8 cellular contexts compared by ENCODE assay signal in the genomic region with DNA sequence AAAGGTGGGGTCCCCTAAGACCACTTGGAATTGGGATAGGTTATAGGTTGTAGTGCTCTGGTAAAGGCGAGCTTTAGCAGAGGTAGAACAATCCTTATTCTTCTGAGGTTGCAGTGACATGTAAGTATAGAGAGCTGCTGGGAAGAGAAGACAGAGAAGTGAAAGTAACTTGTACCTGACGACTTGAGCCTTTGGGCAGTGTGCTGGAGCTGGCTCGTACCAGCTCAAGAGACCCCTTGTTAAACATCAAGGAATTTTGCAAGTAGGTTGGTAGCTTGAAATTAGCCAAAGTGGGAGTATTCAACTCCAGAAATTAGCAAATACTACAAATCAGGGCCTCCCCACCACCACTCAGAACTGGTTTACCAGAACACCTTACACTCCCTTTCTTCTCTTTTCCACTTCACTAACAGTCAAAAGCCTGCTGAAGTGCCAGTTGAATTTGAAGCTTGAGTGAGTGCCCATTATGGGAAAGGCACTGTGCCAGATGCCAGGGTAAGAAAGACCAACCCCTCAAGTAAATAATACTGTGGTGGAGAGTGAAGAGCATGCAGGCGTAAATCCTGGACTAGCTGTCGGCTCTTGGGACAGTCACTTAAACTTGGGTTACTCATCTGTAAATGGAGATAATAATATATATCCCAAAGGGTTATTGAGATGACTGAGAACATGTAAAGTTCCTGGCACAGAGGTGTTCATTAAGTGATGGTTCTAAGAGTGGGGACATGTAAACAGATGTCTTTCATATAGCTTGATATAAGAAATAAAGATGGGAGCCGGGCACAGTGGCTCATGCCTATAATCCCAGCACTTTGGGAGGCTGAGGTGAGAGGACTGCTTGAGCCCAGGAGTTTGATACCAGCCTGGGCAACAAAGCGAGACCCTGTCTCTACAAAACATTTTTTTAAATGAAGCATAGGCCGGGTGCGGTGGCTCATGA. TPM values are rescaled to one million over a fixed set of nuclear protein-coding genes. Genes with fewer than 3 reads are reported as not detected.
DNase-seq lines count a peak whose midpoint lies in the region; ATAC-seq and TF ChIP-seq lines count a peak whose summit lies in the region.

No MANE protein-coding gene starts in this region.

- DNase-seq in DMS79 (lab: John Stamatoyannopoulos, UW): peak; percentile 99
- peak; percentile 93 for DNase-seq in NCI-H128 (lab: John Stamatoyannopoulos, UW; ENCODE audit: unreplicated experiment)
- no peak for DNase-seq in activated T-helper 2 cell treated with anti-CD3 and anti-CD28 coated beads, Interferon-gamma antibody, Interleukin-2, Interleukin-4, amounts not matched to agents 10 μg/mL and 5 μg/mL and 100 μg/mL, durations not matched to agents 14 hours and 24 hours and 36 hours (ENCODE audit: low spot score)
- DNase-seq in natural killer cell: no peak
- DNase-seq in lower leg skin (ENCODE audit: low spot score in 2 of 2): no peak
- DNase-seq in WTC11 (ENCODE audit: low spot score): no peak

- intact Hi-C loops in activated T-helper 2 cell treated with anti-CD3 and anti-CD28 coated beads, Interferon-gamma antibody, Interleukin-2, Interleukin-4, amounts not matched to agents 10 μg/mL and 5 μg/mL and 100 μg/mL, durations not matched to agents 14 hours and 24 hours and 36 hours (cut with micrococcal nuclease): no loop called here
- intact Hi-C loops in natural killer cell (cut with micrococcal nuclease) (no loop called here), lower leg skin (cut with DNase I; ENCODE audit: low total_unique reads) (no loop called here)

- H3K27me3 Mint-ChIP-seq in activated T-helper 2 cell treated with anti-CD3 and anti-CD28 coated beads, Interferon-gamma antibody, Interleukin-2, Interleukin-4, amounts not matched to agents 10 μg/mL and 5 μg/mL and 100 μg/mL, durations not matched to agents 14 hours and 24 hours and 36 hours (ENCODE audit: low read depth): peaks cover 2% of the 10 kb centered on the region
- H3K27me3 Mint-ChIP-seq in natural killer cell (ENCODE audit: low read depth in 2 of 2) (peaks cover 0 to 8% of the 10 kb centered on the region in 2 donors), WTC11 (ENCODE audit: low read depth) (no peaks in the 10 kb centered on the region; the same call in 1 of the 2 replicates)

- H3K9me3 Mint-ChIP-seq in activated T-helper 2 cell treated with anti-CD3 and anti-CD28 coated beads, Interferon-gamma antibody, Interleukin-2, Interleukin-4, amounts not matched to agents 10 μg/mL and 5 μg/mL and 100 μg/mL, durations not matched to agents 14 hours and 24 hours and 36 hours: no peaks in the 10 kb centered on the region
- H3K9me3 Mint-ChIP-seq in natural killer cell (no peaks in the 10 kb centered on the region), WTC11 (peaks cover 5% of the 10 kb centered on the region)

- H3K36me3 Mint-ChIP-seq in activated T-helper 2 cell treated with anti-CD3 and anti-CD28 coated beads, Interferon-gamma antibody, Interleukin-2, Interleukin-4, amounts not matched to agents 10 μg/mL and 5 μg/mL and 100 μg/mL, durations not matched to agents 14 hours and 24 hours and 36 hours (ENCODE audit: low read depth): no peaks in the 10 kb centered on the region
- no peaks in the 10 kb centered on the region for H3K36me3 Mint-ChIP-seq in natural killer cell
- H3K36me3 Mint-ChIP-seq in WTC11: no peaks in the 10 kb centered on the region

- no peak overlapping the region for H3K4me3 ChIP-seq in lower leg skin (ENCODE audit: low read depth, poor library complexity, severe bottlenecking)

- peak overlapping the region; percentile 49 for H3K4me3 Mint-ChIP-seq in activated T-helper 2 cell treated with anti-CD3 and anti-CD28 coated beads, Interferon-gamma antibody, Interleukin-2, Interleukin-4, amounts not matched to agents 10 μg/mL and 5 μg/mL and 100 μg/mL, durations not matched to agents 14 hours and 24 hours and 36 hours (ENCODE audit: low read depth)
- H3K4me3 Mint-ChIP-seq in natural killer cell (no peak overlapping the region), WTC11 (no peak overlapping the region)

- ATAC-seq in GM21529 (IDR thresholded peaks at IDR 0.05; ENCODE audit: unreplicated experiment) (peak; percentile 81), natural killer cell (peak in 2 of 3 donors; percentile 30 to 42), WTC11 (no peak), HG03520 (IDR thresholded peaks at IDR 0.05; ENCODE audit: unreplicated experiment) (no peak)

- no peak for TF ChIP-seq POLR2A in lower leg skin (IDR thresholded peaks at IDR 0.05)

- POLR2A ChIA-PET in WTC11 (lab: Charles Lee): interaction anchor here (1.0 to 1.9 kb wide), 3 partner anchors 10 to 11 kb away, joined by 3 to 7 read pairs (median 3); no protein-coding TSS in a partner anchor

- peaks cover 15% of the 10 kb centered on the region for H3K4me1 Mint-ChIP-seq in activated T-helper 2 cell treated with anti-CD3 and anti-CD28 coated beads, Interferon-gamma antibody, Interleukin-2, Interleukin-4, amounts not matched to agents 10 μg/mL and 5 μg/mL and 100 μg/mL, durations not matched to agents 14 hours and 24 hours and 36 hours (ENCODE audit: low read depth)
- H3K4me1 Mint-ChIP-seq in natural killer cell (peaks cover 9% of the 10 kb centered on the region in 2 donors), WTC11 (peaks cover 4% of the 10 kb centered on the region)

- WGBS in lower leg skin, 2 donors: 72% methylated on average over 9 of the region's 9 CpGs

- CTCF ChIA-PET in WTC11 (lab: Charles Lee): interaction anchor here (1.4 kb wide), 1 partner anchor 23 kb away, joined by 4 read pairs; no protein-coding TSS in a partner anchor

- no peak for TF ChIP-seq CTCF in natural killer cell (IDR thresholded peaks at IDR 0.05)
- no peak for TF ChIP-seq CTCF in lower leg skin (IDR thresholded peaks at IDR 0.05)
- TF ChIP-seq CTCF in WTC11 (IDR thresholded peaks at IDR 0.05): no peak

- H3K27ac Mint-ChIP-seq in activated T-helper 2 cell treated with anti-CD3 and anti-CD28 coated beads, Interferon-gamma antibody, Interleukin-2, Interleukin-4, amounts not matched to agents 10 μg/mL and 5 μg/mL and 100 μg/mL, durations not matched to agents 14 hours and 24 hours and 36 hours: no peak overlapping the region
- H3K27ac Mint-ChIP-seq in natural killer cell: peak overlapping the region in 1 of 2 donors; percentile 6
- no peak overlapping the region for H3K27ac Mint-ChIP-seq in WTC11

TF ChIP-seq in WTC11, 78 proteins besides CTCF, POLR2A, EP300 and RAD21:
- no peak for TF ChIP-seq CREB1 (CRISPR knock-in tag; IDR thresholded peaks at IDR 0.05)
- no peak for TF ChIP-seq RELA (CRISPR knock-in tag; IDR thresholded peaks at IDR 0.05; ENCODE audit: borderline replicate concordance)
- TF ChIP-seq JUN (CRISPR knock-in tag; IDR thresholded peaks at IDR 0.05): no peak

RNA-seq across cellular contexts. Expression of gene EID3, which starts 27.1 kb away (rescaled TPM):
- total RNA-seq in activated T-helper 2 cell treated with anti-CD3 and anti-CD28 coated beads, Interferon-gamma antibody, Interleukin-2, Interleukin-4, amounts not matched to agents 10 μg/mL and 5 μg/mL and 100 μg/mL, durations not matched to agents 14 hours and 24 hours and 36 hours: 9.4 and 10.1 TPM in 2 replicates
- total RNA-seq in natural killer cell (10 to 100 TPM; 10.4 to 13.0 (median 12.7) TPM), lower leg skin (1 to 10 TPM; 1.1 to 3.6 (median 3.1) TPM), WTC11 (2021) (2.0 to 3.2 TPM (median 2.5 TPM) in 3 replicates)

Comparison
In these comparisons a context has a peak if more than half of its experiments do, and no peak if none do; other contexts are left out.
1. DNase-seq: peak in DMS79 (single experiment) and NCI-H128 (single experiment); none in activated T-helper 2 cell treated with anti-CD3 and anti-CD28 coated beads, Interferon-gamma antibody, Interleukin-2, Interleukin-4, amounts not matched to agents 10 μg/mL and 5 μg/mL and 100 μg/mL, durations not matched to agents 14 hours and 24 hours and 36 hours (single experiment), natural killer cell (single experiment), lower leg skin (0 of 2) and WTC11 (single experiment).
2. ATAC-seq: peak in GM21529 (single experiment) and natural killer cell (2 of 3); none in WTC11 (single experiment) and HG03520 (single experiment).